In genomic region chr22:25069758-25070461, GRCh38 we compare ENCODE assay signal across 11 cellular contexts.
DNase-seq lines count a peak whose midpoint lies in the region; ATAC-seq, FAIRE-seq and TF ChIP-seq lines count a peak whose summit lies in the region.
"Had no signal": no experiment of that assay in that cellular context is flagged by ENCODE, and none has a peak within 500 bp of the region (broad histone marks: within the 10 kb centered on the region; RNA-seq: fewer than 3 reads in every experiment).

No MANE protein-coding gene starts in this region.

- ATAC-seq in GM23338 (peak; percentile 81), HG03175 (IDR thresholded peaks at IDR 0.05; ENCODE audit: unreplicated experiment) (no peak)
- ATAC-seq in activated CD8-positive, alpha-beta T cell treated with anti-CD3 and anti-CD28 coated beads, Interleukin-2, amount 10 ng/mL, durations not matched to agents 7 days and 5 days: peak; percentile 15

- H3F3A ChIP-seq in GM23338 (replicated peaks; ENCODE audit: low read depth): no peaks in the 10 kb centered on the region

- POLR2A ChIA-PET in activated CD8-positive, alpha-beta T cell treated with anti-CD3 and anti-CD28 coated beads, Interleukin-2, amount 10 ng/mL, durations not matched to agents 7 days and 5 days (lab: Charles Lee): interaction anchor here (0.7 to 1.7 kb wide), 4 partner anchors 10 to 79 kb away, joined by 3 to 5 read pairs (median 4); no protein-coding TSS in a partner anchor

- H3K27ac ChIP-seq in GM23338 (ENCODE audit: low read depth) (no peak overlapping the region), sigmoid colon (peak overlapping the region in 2 of 4 donors; percentile 32 to 74)

- H3K27me3 Mint-ChIP-seq in GM23338 (ENCODE audit: insufficient read depth, low read depth, poor library complexity): peaks cover 5% of the 10 kb centered on the region
- H3K27me3 Mint-ChIP-seq in activated CD8-positive, alpha-beta T cell treated with anti-CD3 and anti-CD28 coated beads, Interleukin-2, amount 10 ng/mL, durations not matched to agents 7 days and 5 days (ENCODE audit: low read depth): no peaks in the 10 kb centered on the region
- H3K27me3 Mint-ChIP-seq in glutamatergic neuron (ENCODE audit: unreplicated experiment): peaks cover 6% of the 10 kb centered on the region

- H3K27ac Mint-ChIP-seq in GM23338 (no peak overlapping the region; the same call in 1 of the 2 replicates), glutamatergic neuron (ENCODE audit: unreplicated experiment) (no peak overlapping the region)
- H3K27ac Mint-ChIP-seq in activated CD8-positive, alpha-beta T cell treated with anti-CD3 and anti-CD28 coated beads, Interleukin-2, amount 10 ng/mL, durations not matched to agents 7 days and 5 days: peak overlapping the region; percentile 95

- no peaks in the 10 kb centered on the region for H3K27me3 ChIP-seq in GM23338 (ENCODE audit: insufficient read depth)
- no peaks in the 10 kb centered on the region for H3K27me3 ChIP-seq in sigmoid colon

- no peaks in the 10 kb centered on the region for H3K79me2 ChIP-seq in GM23338 (replicated peaks; ENCODE audit: insufficient read depth)

- H3K4me1 ChIP-seq in GM23338 (ENCODE audit: insufficient read depth) (no peaks in the 10 kb centered on the region), sigmoid colon (peaks cover 0 to 27% (median 7%) of the 10 kb centered on the region in 4 donors)

- peak; percentile 24 to 38; a peak in 2 of 4 replicates for TF ChIP-seq CTCF in GM23338 (conservative IDR thresholded peaks at IDR 0.05; ENCODE audit: low read depth in 2 of 2)
- TF ChIP-seq CTCF in glutamatergic neuron (IDR thresholded peaks at IDR 0.05; ENCODE audit: partially characterized antibody, unreplicated experiment): no peak
- TF ChIP-seq CTCF in sigmoid colon (IDR thresholded peaks at IDR 0.05): no peak

- DNase-seq in GM23338 (ENCODE audit: low spot score): peak; percentile 32
- DNase-seq in activated CD8-positive, alpha-beta T cell treated with anti-CD3 and anti-CD28 coated beads, Interleukin-2, amount 10 ng/mL, durations not matched to agents 7 days and 5 days: peak; percentile 54
- peak; percentile 68 for DNase-seq in glutamatergic neuron
- DNase-seq in sigmoid colon: no peak
- no peak for DNase-seq in DMS114 treated with DMSO at 0.1 percent for 48 hours (lab: John Stamatoyannopoulos, UW; ENCODE audit: unreplicated experiment)
- no peak for DNase-seq in COLO829 (ENCODE audit: low spot score)
- DNase-seq in GM19239 (ENCODE audit: insufficient read length, low spot score): no peak
- DNase-seq: hypothalamus; stimulated activated CD4-positive, alpha-beta T cell treated with anti-CD3 and anti-CD28 coated beads, Interleukin-4, amount 100 ng/mL, for 24 hours had no signal

- H3K4me1 Mint-ChIP-seq in GM23338 (peaks cover 4% of the 10 kb centered on the region; the same call in 2 of the 3 replicates), glutamatergic neuron (ENCODE audit: low read depth, unreplicated experiment) (peaks cover 6% of the 10 kb centered on the region)
- peaks cover 84% of the 10 kb centered on the region for H3K4me1 Mint-ChIP-seq in activated CD8-positive, alpha-beta T cell treated with anti-CD3 and anti-CD28 coated beads, Interleukin-2, amount 10 ng/mL, durations not matched to agents 7 days and 5 days (ENCODE audit: low read depth)

- WGBS in sigmoid colon, 2 donors: 38 to 62% methylated on average over 29 of the region's 29 CpGs

- no peak overlapping the region for H2AFZ ChIP-seq in GM23338

- CTCF ChIA-PET in activated CD8-positive, alpha-beta T cell treated with anti-CD3 and anti-CD28 coated beads, Interleukin-2, amount 10 ng/mL, durations not matched to agents 7 days and 5 days (lab: Charles Lee): interaction anchor here (1.7 to 5.8 kb wide), 5 partner anchors 10 to 41 kb away, joined by 7 to 74 read pairs (median 23); no protein-coding TSS in a partner anchor

- intact Hi-C loops in sigmoid colon (cut with DNase I): no loop called here

- H3K4me3 Mint-ChIP-seq in GM23338 (no peak overlapping the region), glutamatergic neuron (ENCODE audit: unreplicated experiment) (no peak overlapping the region)
- H3K4me3 Mint-ChIP-seq in activated CD8-positive, alpha-beta T cell treated with anti-CD3 and anti-CD28 coated beads, Interleukin-2, amount 10 ng/mL, durations not matched to agents 7 days and 5 days: peak overlapping the region; percentile 80

- no peaks in the 10 kb centered on the region for H3K9me2 ChIP-seq in GM23338 (ENCODE audit: insufficient read depth)

- no peak for TF ChIP-seq EP300 in sigmoid colon (IDR thresholded peaks at IDR 0.05)

- TF ChIP-seq POLR2A in sigmoid colon (IDR thresholded peaks at IDR 0.05): no peak

- no peak for FAIRE-seq in GM19239 (lab: Jason Lieb, UNC)
- FAIRE-seq: G401.6 had no signal

- no peaks in the 10 kb centered on the region for H3K9me3 ChIP-seq in sigmoid colon

- H3K36me3 Mint-ChIP-seq in GM23338 (ENCODE audit: low read depth) (no peaks in the 10 kb centered on the region), glutamatergic neuron (ENCODE audit: unreplicated experiment) (no peaks in the 10 kb centered on the region)
- H3K36me3 Mint-ChIP-seq in activated CD8-positive, alpha-beta T cell treated with anti-CD3 and anti-CD28 coated beads, Interleukin-2, amount 10 ng/mL, durations not matched to agents 7 days and 5 days (ENCODE audit: low read depth): peaks cover 3% of the 10 kb centered on the region

- no peaks in the 10 kb centered on the region for H4K20me1 ChIP-seq in GM23338 (replicated peaks; ENCODE audit: insufficient read depth)

- H3K4me3 ChIP-seq in GM23338 (no peak overlapping the region), sigmoid colon (peak overlapping the region in 3 of 4 donors; percentile 4 to 39 (median 27))

- no peaks in the 10 kb centered on the region for H3K36me3 ChIP-seq in GM23338 (ENCODE audit: insufficient read depth)
- H3K36me3 ChIP-seq in sigmoid colon: no peaks in the 10 kb centered on the region

- H3K4me2 ChIP-seq in GM23338: no peak overlapping the region

- H3K9me3 Mint-ChIP-seq in GM23338: no peaks in the 10 kb centered on the region; the same call in 2 of the 3 replicates
- no peaks in the 10 kb centered on the region for H3K9me3 Mint-ChIP-seq in activated CD8-positive, alpha-beta T cell treated with anti-CD3 and anti-CD28 coated beads, Interleukin-2, amount 10 ng/mL, durations not matched to agents 7 days and 5 days (ENCODE audit: insufficient read depth)
- H3K9me3 Mint-ChIP-seq in glutamatergic neuron (ENCODE audit: unreplicated experiment): no peaks in the 10 kb centered on the region

TF ChIP-seq in GM23338, 12 proteins besides CTCF, POLR2A, EP300 and RAD21:
- TF ChIP-seq CREB1 (CRISPR knock-in tag; IDR thresholded peaks at IDR 0.05; ENCODE audit: low read depth): no peak
- TF ChIP-seq POLR2AphosphoS5 (IDR thresholded peaks at IDR 0.05; ENCODE audit: low read depth): no peak
- no peak for TF ChIP-seq JUNB (IDR thresholded peaks at IDR 0.05; ENCODE audit: unreplicated experiment)
- TF ChIP-seq NANOG (IDR thresholded peaks at IDR 0.05; ENCODE audit: borderline replicate concordance): no peak
- TF ChIP-seq STAT1 (IDR thresholded peaks at IDR 0.05; ENCODE audit: unreplicated experiment): no peak
- no peak for TF ChIP-seq ZNF114 (CRISPR knock-in tag; IDR thresholded peaks at IDR 0.05)
- no peak for TF ChIP-seq ZNF331 (CRISPR knock-in tag; IDR thresholded peaks at IDR 0.05; ENCODE audit: low read depth)

Comparison
In these comparisons a context has a peak if more than half of its experiments do, and no peak if none do; other contexts are left out.
1. DNase-seq: peak in GM23338 (single experiment), activated CD8-positive, alpha-beta T cell treated with anti-CD3 and anti-CD28 coated beads, Interleukin-2, amount 10 ng/mL, durations not matched to agents 7 days and 5 days (single experiment) and glutamatergic neuron (single experiment); none in sigmoid colon (single experiment), DMS114 treated with DMSO at 0.1 percent for 48 hours (single experiment), COLO829 (single experiment) and GM19239 (single experiment).
2. CTCF ChIP-seq: peak in GM23338 (2 of 2); none in glutamatergic neuron (single experiment) and sigmoid colon (0 of 4).